ENCODE assay signal across 1 cellular context in the genomic region with DNA sequence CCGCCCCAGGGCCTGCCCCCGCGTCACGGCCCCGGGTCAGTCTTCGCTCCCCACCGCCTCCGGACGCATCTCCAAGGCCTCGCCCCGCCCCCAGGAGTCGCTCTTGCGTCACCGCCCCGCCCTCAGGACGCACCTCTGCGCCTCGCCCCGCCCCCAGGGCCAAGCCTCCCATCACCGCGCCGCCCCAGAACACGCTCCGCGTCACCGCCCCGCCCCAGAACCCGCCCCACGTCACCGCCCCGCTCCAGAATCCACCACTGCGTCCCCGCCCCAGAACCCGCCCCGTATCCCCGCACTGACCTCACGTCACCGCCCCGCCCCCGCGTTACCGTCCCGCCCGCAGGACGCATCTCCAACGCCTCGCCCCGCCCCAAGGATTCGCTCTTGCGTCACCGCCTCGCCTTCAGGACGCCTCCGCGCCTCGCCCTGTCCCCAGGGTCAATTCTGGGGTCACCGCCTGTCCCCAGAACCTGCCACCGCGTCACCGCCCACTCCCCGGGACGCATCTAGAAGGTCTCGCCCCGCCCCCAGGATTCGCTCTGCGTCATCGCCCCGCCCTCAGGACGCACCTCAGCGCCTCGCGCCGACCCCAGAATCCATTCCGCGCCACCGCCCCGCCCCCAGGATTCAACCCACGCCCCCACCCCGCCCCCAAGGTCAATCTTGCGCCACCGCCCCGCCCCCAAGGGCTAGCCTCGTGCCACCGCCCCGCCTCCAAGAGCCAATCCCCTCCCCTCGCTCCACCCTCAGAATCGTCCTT.
TF ChIP-seq lines count a peak whose summit lies in the region.

No MANE protein-coding gene starts in this region.

TF ChIP-seq in K562, 482 proteins besides CTCF, POLR2A, EP300 and RAD21 (continued from another document and continues in another):
- TF ChIP-seq, protein P1, sequence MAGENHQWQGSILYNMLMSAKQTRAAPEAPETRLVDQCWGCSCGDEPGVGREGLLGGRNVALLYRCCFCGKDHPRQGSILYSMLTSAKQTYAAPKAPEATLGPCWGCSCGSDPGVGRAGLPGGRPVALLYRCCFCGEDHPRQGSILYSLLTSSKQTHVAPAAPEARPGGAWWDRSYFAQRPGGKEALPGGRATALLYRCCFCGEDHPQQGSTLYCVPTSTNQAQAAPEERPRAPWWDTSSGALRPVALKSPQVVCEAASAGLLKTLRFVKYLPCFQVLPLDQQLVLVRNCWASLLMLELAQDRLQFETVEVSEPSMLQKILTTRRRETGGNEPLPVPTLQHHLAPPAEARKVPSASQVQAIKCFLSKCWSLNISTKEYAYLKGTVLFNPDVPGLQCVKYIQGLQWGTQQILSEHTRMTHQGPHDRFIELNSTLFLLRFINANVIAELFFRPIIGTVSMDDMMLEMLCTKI (IDR thresholded peaks at IDR 0.05; ENCODE audit: partially characterized antibody): no peak
- TF ChIP-seq L3MBTL2 (IDR thresholded peaks at IDR 0.05) (no peak), CBX1 (IDR thresholded peaks at IDR 0.05; ENCODE audit: low read depth) (no peak), MCM3 (IDR thresholded peaks at IDR 0.05) (no peak), ZNF75A (CRISPR knock-in tag; IDR thresholded peaks at IDR 0.05) (no peak), CHD4 (IDR thresholded peaks at IDR 0.05; ENCODE audit: insufficient read depth, insufficient replicate concordance, low read depth, low read length, poor library complexity, severe bottlenecking) (no peak), RUNX1 (IDR thresholded peaks at IDR 0.05; ENCODE audit: low read depth) (no peak), RFX1 (IDR thresholded peaks at IDR 0.05) (no peak), FOXP1 (CRISPR knock-in tag; IDR thresholded peaks at IDR 0.05) (no peak; the same call in 1 of the 2 replicates), CHD2 (IDR thresholded peaks at IDR 0.05; ENCODE audit: low read depth, low read length) (no peak; the same call in 1 of the 2 replicates), NCOA1 (IDR thresholded peaks at IDR 0.05; ENCODE audit: low read depth) (peak; percentile 83; the same call in 1 of the 2 replicates), NBN (IDR thresholded peaks at IDR 0.05; ENCODE audit: low read depth) (no peak), NRF1 (conservative IDR thresholded peaks at IDR 0.05 in 1 of 2, IDR thresholded peaks at IDR 0.05 in 1 of 2) (peak; percentile 42 to 62; a peak in 3 of 4 replicates), ERF (CRISPR knock-in tag; IDR thresholded peaks at IDR 0.05) (no peak), C11orf30 (IDR thresholded peaks at IDR 0.05; ENCODE audit: low read depth) (0 out of 2 replicates have a peak, but pooled peaks have one; percentile 13), SOX6 (IDR thresholded peaks at IDR 0.05) (no peak), ZNF561 (CRISPR knock-in tag; conservative IDR thresholded peaks at IDR 0.05) (no peak), ZNF668 (CRISPR knock-in tag; IDR thresholded peaks at IDR 0.05) (no peak), SAP30 (IDR thresholded peaks at IDR 0.05; ENCODE audit: borderline replicate concordance, insufficient read depth, low read depth, low read length, poor library complexity, severe bottlenecking) (no peak), CEBPB (tag; IDR thresholded peaks at IDR 0.05) (peak; percentile 67), ZBTB17 (CRISPR knock-in tag; IDR thresholded peaks at IDR 0.05) (no peak), TRIM28 (IDR thresholded peaks at IDR 0.05) (no peak), LARP7 (IDR thresholded peaks at IDR 0.05) (no peak), MECOM (CRISPR knock-in tag; IDR thresholded peaks at IDR 0.05) (no peak), HMG20B (CRISPR knock-in tag; IDR thresholded peaks at IDR 0.05) (no peak), CHD1 (IDR thresholded peaks at IDR 0.05; ENCODE audit: low read length) (no peak), ZC3H4 (CRISPR knock-in tag; IDR thresholded peaks at IDR 0.05; ENCODE audit: borderline replicate concordance) (no peak), RB1 (IDR thresholded peaks at IDR 0.05; ENCODE audit: low read depth) (peak; percentile 47; the same call in 1 of the 2 replicates), ZNF324 (CRISPR knock-in tag; IDR thresholded peaks at IDR 0.05) (no peak), MYBL2 (IDR thresholded peaks at IDR 0.05; ENCODE audit: low read depth) (no peak), MYBL2 (CRISPR knock-in tag; IDR thresholded peaks at IDR 0.05; ENCODE audit: borderline replicate concordance) (no peak)
- TF ChIP-seq, protein P2, sequence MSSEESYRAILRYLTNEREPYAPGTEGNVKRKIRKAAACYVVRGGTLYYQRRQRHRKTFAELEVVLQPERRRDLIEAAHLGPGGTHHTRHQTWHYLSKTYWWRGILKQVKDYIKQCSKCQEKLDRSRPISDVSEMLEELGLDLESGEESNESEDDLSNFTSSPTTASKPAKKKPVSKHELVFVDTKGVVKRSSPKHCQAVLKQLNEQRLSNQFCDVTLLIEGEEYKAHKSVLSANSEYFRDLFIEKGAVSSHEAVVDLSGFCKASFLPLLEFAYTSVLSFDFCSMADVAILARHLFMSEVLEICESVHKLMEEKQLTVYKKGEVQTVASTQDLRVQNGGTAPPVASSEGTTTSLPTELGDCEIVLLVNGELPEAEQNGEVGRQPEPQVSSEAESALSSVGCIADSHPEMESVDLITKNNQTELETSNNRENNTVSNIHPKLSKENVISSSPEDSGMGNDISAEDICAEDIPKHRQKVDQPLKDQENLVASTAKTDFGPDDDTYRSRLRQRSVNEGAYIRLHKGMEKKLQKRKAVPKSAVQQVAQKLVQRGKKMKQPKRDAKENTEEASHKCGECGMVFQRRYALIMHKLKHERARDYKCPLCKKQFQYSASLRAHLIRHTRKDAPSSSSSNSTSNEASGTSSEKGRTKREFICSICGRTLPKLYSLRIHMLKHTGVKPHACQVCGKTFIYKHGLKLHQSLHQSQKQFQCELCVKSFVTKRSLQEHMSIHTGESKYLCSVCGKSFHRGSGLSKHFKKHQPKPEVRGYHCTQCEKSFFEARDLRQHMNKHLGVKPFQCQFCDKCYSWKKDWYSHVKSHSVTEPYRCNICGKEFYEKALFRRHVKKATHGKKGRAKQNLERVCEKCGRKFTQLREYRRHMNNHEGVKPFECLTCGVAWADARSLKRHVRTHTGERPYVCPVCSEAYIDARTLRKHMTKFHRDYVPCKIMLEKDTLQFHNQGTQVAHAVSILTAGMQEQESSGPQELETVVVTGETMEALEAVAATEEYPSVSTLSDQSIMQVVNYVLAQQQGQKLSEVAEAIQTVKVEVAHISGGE (CRISPR knock-in tag; IDR thresholded peaks at IDR 0.05): no peak; a peak in 1 of 6 replicates
- TF ChIP-seq, protein P3, sequence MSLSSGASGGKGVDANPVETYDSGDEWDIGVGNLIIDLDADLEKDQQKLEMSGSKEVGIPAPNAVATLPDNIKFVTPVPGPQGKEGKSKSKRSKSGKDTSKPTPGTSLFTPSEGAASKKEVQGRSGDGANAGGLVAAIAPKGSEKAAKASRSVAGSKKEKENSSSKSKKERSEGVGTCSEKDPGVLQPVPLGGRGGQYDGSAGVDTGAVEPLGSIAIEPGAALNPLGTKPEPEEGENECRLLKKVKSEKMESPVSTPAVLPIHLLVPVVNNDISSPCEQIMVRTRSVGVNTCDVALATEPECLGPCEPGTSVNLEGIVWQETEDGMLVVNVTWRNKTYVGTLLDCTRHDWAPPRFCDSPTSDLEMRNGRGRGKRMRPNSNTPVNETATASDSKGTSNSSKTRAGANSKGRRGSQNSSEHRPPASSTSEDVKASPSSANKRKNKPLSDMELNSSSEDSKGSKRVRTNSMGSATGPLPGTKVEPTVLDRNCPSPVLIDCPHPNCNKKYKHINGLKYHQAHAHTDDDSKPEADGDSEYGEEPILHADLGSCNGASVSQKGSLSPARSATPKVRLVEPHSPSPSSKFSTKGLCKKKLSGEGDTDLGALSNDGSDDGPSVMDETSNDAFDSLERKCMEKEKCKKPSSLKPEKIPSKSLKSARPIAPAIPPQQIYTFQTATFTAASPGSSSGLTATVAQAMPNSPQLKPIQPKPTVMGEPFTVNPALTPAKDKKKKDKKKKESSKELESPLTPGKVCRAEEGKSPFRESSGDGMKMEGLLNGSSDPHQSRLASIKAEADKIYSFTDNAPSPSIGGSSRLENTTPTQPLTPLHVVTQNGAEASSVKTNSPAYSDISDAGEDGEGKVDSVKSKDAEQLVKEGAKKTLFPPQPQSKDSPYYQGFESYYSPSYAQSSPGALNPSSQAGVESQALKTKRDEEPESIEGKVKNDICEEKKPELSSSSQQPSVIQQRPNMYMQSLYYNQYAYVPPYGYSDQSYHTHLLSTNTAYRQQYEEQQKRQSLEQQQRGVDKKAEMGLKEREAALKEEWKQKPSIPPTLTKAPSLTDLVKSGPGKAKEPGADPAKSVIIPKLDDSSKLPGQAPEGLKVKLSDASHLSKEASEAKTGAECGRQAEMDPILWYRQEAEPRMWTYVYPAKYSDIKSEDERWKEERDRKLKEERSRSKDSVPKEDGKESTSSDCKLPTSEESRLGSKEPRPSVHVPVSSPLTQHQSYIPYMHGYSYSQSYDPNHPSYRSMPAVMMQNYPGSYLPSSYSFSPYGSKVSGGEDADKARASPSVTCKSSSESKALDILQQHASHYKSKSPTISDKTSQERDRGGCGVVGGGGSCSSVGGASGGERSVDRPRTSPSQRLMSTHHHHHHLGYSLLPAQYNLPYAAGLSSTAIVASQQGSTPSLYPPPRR (CRISPR knock-in tag; IDR thresholded peaks at IDR 0.05; ENCODE audit: borderline replicate concordance): no peak
- TF ChIP-seq, protein P4, sequence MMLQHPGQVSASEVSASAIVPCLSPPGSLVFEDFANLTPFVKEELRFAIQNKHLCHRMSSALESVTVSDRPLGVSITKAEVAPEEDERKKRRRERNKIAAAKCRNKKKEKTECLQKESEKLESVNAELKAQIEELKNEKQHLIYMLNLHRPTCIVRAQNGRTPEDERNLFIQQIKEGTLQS (IDR thresholded peaks at IDR 0.05): peak; percentile 92
- TF ChIP-seq, protein P4 (CRISPR knock-in tag; conservative IDR thresholded peaks at IDR 0.05): peak; percentile 68; the same call in 1 of the 2 replicates
- TF ChIP-seq, protein P5, sequence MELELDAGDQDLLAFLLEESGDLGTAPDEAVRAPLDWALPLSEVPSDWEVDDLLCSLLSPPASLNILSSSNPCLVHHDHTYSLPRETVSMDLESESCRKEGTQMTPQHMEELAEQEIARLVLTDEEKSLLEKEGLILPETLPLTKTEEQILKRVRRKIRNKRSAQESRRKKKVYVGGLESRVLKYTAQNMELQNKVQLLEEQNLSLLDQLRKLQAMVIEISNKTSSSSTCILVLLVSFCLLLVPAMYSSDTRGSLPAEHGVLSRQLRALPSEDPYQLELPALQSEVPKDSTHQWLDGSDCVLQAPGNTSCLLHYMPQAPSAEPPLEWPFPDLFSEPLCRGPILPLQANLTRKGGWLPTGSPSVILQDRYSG (tag; conservative IDR thresholded peaks at IDR 0.05; ENCODE audit: low read depth): no peak
- TF ChIP-seq, protein P6, sequence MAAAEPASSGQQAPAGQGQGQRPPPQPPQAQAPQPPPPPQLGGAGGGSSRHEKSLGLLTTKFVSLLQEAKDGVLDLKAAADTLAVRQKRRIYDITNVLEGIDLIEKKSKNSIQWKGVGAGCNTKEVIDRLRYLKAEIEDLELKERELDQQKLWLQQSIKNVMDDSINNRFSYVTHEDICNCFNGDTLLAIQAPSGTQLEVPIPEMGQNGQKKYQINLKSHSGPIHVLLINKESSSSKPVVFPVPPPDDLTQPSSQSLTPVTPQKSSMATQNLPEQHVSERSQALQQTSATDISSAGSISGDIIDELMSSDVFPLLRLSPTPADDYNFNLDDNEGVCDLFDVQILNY (CRISPR knock-in tag; IDR thresholded peaks at IDR 0.05): no peak
- TF ChIP-seq, protein P7, sequence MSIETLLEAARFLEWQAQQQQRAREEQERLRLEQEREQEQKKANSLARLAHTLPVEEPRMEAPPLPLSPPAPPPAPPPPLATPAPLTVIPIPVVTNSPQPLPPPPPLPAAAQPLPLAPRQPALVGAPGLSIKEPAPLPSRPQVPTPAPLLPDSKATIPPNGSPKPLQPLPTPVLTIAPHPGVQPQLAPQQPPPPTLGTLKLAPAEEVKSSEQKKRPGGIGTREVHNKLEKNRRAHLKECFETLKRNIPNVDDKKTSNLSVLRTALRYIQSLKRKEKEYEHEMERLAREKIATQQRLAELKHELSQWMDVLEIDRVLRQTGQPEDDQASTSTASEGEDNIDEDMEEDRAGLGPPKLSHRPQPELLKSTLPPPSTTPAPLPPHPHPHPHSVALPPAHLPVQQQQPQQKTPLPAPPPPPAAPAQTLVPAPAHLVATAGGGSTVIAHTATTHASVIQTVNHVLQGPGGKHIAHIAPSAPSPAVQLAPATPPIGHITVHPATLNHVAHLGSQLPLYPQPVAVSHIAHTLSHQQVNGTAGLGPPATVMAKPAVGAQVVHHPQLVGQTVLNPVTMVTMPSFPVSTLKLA (conservative IDR thresholded peaks at IDR 0.05): no peak; a peak in 1 of 4 replicates
- TF ChIP-seq, protein P8, sequence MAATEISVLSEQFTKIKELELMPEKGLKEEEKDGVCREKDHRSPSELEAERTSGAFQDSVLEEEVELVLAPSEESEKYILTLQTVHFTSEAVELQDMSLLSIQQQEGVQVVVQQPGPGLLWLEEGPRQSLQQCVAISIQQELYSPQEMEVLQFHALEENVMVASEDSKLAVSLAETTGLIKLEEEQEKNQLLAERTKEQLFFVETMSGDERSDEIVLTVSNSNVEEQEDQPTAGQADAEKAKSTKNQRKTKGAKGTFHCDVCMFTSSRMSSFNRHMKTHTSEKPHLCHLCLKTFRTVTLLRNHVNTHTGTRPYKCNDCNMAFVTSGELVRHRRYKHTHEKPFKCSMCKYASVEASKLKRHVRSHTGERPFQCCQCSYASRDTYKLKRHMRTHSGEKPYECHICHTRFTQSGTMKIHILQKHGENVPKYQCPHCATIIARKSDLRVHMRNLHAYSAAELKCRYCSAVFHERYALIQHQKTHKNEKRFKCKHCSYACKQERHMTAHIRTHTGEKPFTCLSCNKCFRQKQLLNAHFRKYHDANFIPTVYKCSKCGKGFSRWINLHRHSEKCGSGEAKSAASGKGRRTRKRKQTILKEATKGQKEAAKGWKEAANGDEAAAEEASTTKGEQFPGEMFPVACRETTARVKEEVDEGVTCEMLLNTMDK (IDR thresholded peaks at IDR 0.05; ENCODE audit: borderline replicate concordance, insufficient read depth, low read depth, low read length, poor library complexity, severe bottlenecking): no peak
- TF ChIP-seq, protein P9, sequence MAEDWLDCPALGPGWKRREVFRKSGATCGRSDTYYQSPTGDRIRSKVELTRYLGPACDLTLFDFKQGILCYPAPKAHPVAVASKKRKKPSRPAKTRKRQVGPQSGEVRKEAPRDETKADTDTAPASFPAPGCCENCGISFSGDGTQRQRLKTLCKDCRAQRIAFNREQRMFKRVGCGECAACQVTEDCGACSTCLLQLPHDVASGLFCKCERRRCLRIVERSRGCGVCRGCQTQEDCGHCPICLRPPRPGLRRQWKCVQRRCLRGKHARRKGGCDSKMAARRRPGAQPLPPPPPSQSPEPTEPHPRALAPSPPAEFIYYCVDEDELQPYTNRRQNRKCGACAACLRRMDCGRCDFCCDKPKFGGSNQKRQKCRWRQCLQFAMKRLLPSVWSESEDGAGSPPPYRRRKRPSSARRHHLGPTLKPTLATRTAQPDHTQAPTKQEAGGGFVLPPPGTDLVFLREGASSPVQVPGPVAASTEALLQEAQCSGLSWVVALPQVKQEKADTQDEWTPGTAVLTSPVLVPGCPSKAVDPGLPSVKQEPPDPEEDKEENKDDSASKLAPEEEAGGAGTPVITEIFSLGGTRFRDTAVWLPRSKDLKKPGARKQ (CRISPR knock-in tag; IDR thresholded peaks at IDR 0.05): no peak
